In genomic region chr19:7550987-7551761, GRCh38 we compare ENCODE assay signal across 9 cellular contexts. TPM values are rescaled to one million over a fixed set of nuclear protein-coding genes. Genes with fewer than 3 reads are reported as not detected.
DNase-seq lines count a peak whose midpoint lies in the region; ATAC-seq and TF ChIP-seq lines count a peak whose summit lies in the region.
"Had no signal": no experiment of that assay in that cellular context is flagged by ENCODE, and none has a peak within 500 bp of the region (broad histone marks: within the 10 kb centered on the region; RNA-seq: fewer than 3 reads in every experiment).

No MANE protein-coding gene starts in this region.

- peak overlapping the region; percentile 61 for H3K4me3 ChIP-seq in HUES48 (ENCODE audit: low read depth, low read length)
- peak overlapping the region; percentile 53 for H3K4me3 ChIP-seq in cardiac muscle cell
- H3K4me3 ChIP-seq in ovary, result no peak overlapping the region

- H3K4me1 ChIP-seq in HUES48 (ENCODE audit: control insufficient read depth, insufficient read depth, low read length) (peaks cover 6% of the 10 kb centered on the region; the same call in 1 of the 2 replicates), cardiac muscle cell (ENCODE audit: low read depth) (no peaks in the 10 kb centered on the region), ovary (ENCODE audit: insufficient read depth) (no peaks in the 10 kb centered on the region)

- no peaks in the 10 kb centered on the region for H3K27me3 ChIP-seq in CD4-positive, alpha-beta T cell (ENCODE audit: control insufficient read depth, insufficient read depth, low read length)
- no peaks in the 10 kb centered on the region for H3K27me3 ChIP-seq in HUES48 (ENCODE audit: control insufficient read depth, insufficient read depth, low read length)
- no peaks in the 10 kb centered on the region for H3K27me3 ChIP-seq in cardiac muscle cell
- H3K27me3 ChIP-seq in ovary, result no peaks in the 10 kb centered on the region

- no peak overlapping the region for H3K27ac Mint-ChIP-seq in CD4-positive, alpha-beta T cell
- no peak overlapping the region for H3K27ac Mint-ChIP-seq in activated T-helper 17 cell treated with anti-CD3 and anti-CD28 coated beads, Interleukin-2, amount 50 U/mL, for 72 hours
- H3K27ac Mint-ChIP-seq: activated naive CD8-positive, alpha-beta T cell had no signal

- peaks cover 15% of the 10 kb centered on the region for H3K36me3 Mint-ChIP-seq in CD4-positive, alpha-beta T cell (ENCODE audit: low read depth)
- H3K36me3 Mint-ChIP-seq in activated T-helper 17 cell treated with anti-CD3 and anti-CD28 coated beads, Interleukin-2, amount 50 U/mL, for 72 hours (ENCODE audit: low read depth), result peaks cover 56% of the 10 kb centered on the region
- H3K36me3 Mint-ChIP-seq: activated naive CD8-positive, alpha-beta T cell had no signal

- no peaks in the 10 kb centered on the region for H3K9me3 Mint-ChIP-seq in CD4-positive, alpha-beta T cell
- no peaks in the 10 kb centered on the region for H3K9me3 Mint-ChIP-seq in activated T-helper 17 cell treated with anti-CD3 and anti-CD28 coated beads, Interleukin-2, amount 50 U/mL, for 72 hours

- H3K36me3 ChIP-seq in HUES48 (ENCODE audit: control insufficient read depth, insufficient read depth, low read length) (peaks cover 13% of the 10 kb centered on the region), cardiac muscle cell (no peaks in the 10 kb centered on the region), ovary (no peaks in the 10 kb centered on the region)

- POLR2A ChIA-PET in CD4-positive, alpha-beta T cell (lab: Charles Lee), result no interaction called here

- H3K27ac ChIP-seq in CD4-positive, alpha-beta T cell (ENCODE audit: low read depth, low read length), result no peak overlapping the region
- no peak overlapping the region for H3K27ac ChIP-seq in HUES48 (ENCODE audit: low read depth, low read length)
- H3K27ac ChIP-seq in cardiac muscle cell, result no peak overlapping the region
- H3K27ac ChIP-seq in ovary, result no peak overlapping the region

- H3K4me1 Mint-ChIP-seq in CD4-positive, alpha-beta T cell (ENCODE audit: low read depth), result peaks cover 5% of the 10 kb centered on the region
- peaks cover under 1% of the 10 kb centered on the region for H3K4me1 Mint-ChIP-seq in activated T-helper 17 cell treated with anti-CD3 and anti-CD28 coated beads, Interleukin-2, amount 50 U/mL, for 72 hours

- ATAC-seq in CD4-positive, alpha-beta T cell (ENCODE audit: poor library complexity), result peak; percentile 94
- ATAC-seq in activated T-helper 17 cell treated with anti-CD3 and anti-CD28 coated beads, Interleukin-2, amount 50 U/mL, for 72 hours (replicated peaks), result peak; percentile 44
- ATAC-seq in HG03460 (IDR thresholded peaks at IDR 0.05; ENCODE audit: unreplicated experiment) (no peak), HG03354 (IDR thresholded peaks at IDR 0.05; ENCODE audit: poor library complexity, severe bottlenecking, unreplicated experiment) (no peak)

- H3K9ac ChIP-seq in HUES48 (ENCODE audit: low read depth, low read length), result no peak overlapping the region

- 18 to 30% (median 26%) methylated on average over 27 to 51 of the region's 51 CpGs for WGBS in ovary, 3 donors

- no peak for TF ChIP-seq EP300 in ovary (IDR thresholded peaks at IDR 0.05)

- no peak for TF ChIP-seq POLR2A in ovary (IDR thresholded peaks at IDR 0.05)

- intact Hi-C loops in CD4-positive, alpha-beta T cell (cut with DNase I, micrococcal nuclease), result loop anchor here in 1 of 2 experiments (2.0 kb wide), 1 partner anchor 16 kb away; the partner anchor contains the start of gene PNPLA6
- intact Hi-C loops in ovary (cut with DNase I), result no loop called here

- CTCF ChIA-PET in CD4-positive, alpha-beta T cell (lab: Charles Lee), result no interaction called here

- no peak for TF ChIP-seq CTCF in CD4-positive, alpha-beta T cell (IDR thresholded peaks at IDR 0.05)
- TF ChIP-seq CTCF in cardiac muscle cell (IDR thresholded peaks at IDR 0.05; ENCODE audit: low read depth, low read length) (no peak), ovary (IDR thresholded peaks at IDR 0.05) (no peak)

- no peaks in the 10 kb centered on the region for H3K9me3 ChIP-seq in CD4-positive, alpha-beta T cell (ENCODE audit: control insufficient read depth, low read length)
- H3K9me3 ChIP-seq in HUES48 (ENCODE audit: control insufficient read depth, insufficient read depth, low read length) (no peaks in the 10 kb centered on the region), cardiac muscle cell (ENCODE audit: low read depth) (no peaks in the 10 kb centered on the region), ovary (no peaks in the 10 kb centered on the region)

- H3K4me3 Mint-ChIP-seq in CD4-positive, alpha-beta T cell, result no peak overlapping the region
- no peak overlapping the region for H3K4me3 Mint-ChIP-seq in activated T-helper 17 cell treated with anti-CD3 and anti-CD28 coated beads, Interleukin-2, amount 50 U/mL, for 72 hours
- H3K4me3 Mint-ChIP-seq: activated naive CD8-positive, alpha-beta T cell had no signal

- DNase-seq in CD4-positive, alpha-beta T cell, result peak in 4 of 10 experiments; percentile 6 to 62 (median 32)
- DNase-seq in cardiac muscle cell (ENCODE audit: low read depth in 1 of 2, low spot score in 1 of 2) (peak; percentile 83 to 95), ovary (peak; percentile 78 to 85 (median 78)), NCI-H2107 (lab: John Stamatoyannopoulos, UW) (no peak)

- no peaks in the 10 kb centered on the region for H3K27me3 Mint-ChIP-seq in CD4-positive, alpha-beta T cell
- no peaks in the 10 kb centered on the region for H3K27me3 Mint-ChIP-seq in activated T-helper 17 cell treated with anti-CD3 and anti-CD28 coated beads, Interleukin-2, amount 50 U/mL, for 72 hours
- H3K27me3 Mint-ChIP-seq: activated naive CD8-positive, alpha-beta T cell had no signal

RNA-seq across cellular contexts. Expression of gene PNPLA6, which starts 15.7 kb away (rescaled TPM):
- total RNA-seq in CD4-positive, alpha-beta T cell, result 10 to 100 TPM; 62.0 to 70.9 TPM
- 100 to 1,000 TPM; 146 to 163 TPM for total RNA-seq in activated T-helper 17 cell treated with anti-CD3 and anti-CD28 coated beads, Interleukin-2, amount 50 U/mL, for 72 hours
- total RNA-seq in cardiac muscle cell, result 48.1 and 56.4 TPM in 2 replicates
- polyA plus RNA-seq in cardiac muscle cell, result 21.5 and 29.3 TPM in 2 replicates
- 10 to 100 TPM; 31.0 to 69.1 (median 60.1) TPM for total RNA-seq in ovary
- 10 to 100 TPM; 19.0 to 30.6 TPM for polyA plus RNA-seq in ovary

RNA-seq across cellular contexts. Expression of gene MCOLN1, which starts 28.8 kb away (rescaled TPM):
- 1 to 10 TPM; 7.9 to 8.8 TPM for total RNA-seq in CD4-positive, alpha-beta T cell
- 10 to 100 TPM; 10.0 to 15.3 TPM for total RNA-seq in activated T-helper 17 cell treated with anti-CD3 and anti-CD28 coated beads, Interleukin-2, amount 50 U/mL, for 72 hours
- 5.8 and 6.9 TPM in 2 replicates for total RNA-seq in cardiac muscle cell
- polyA plus RNA-seq in cardiac muscle cell, result 13.7 and 24.7 TPM in 2 replicates
- 10 to 100 TPM in 6 of 7 donors, 1 to 10 TPM in 1; 9.2 to 18.9 (median 13.6) TPM for total RNA-seq in ovary
- polyA plus RNA-seq in ovary, result 10 to 100 TPM in 1 of 2 donors, 1 to 10 TPM in 1; 6.1 to 20.4 TPM

RNA-seq across cellular contexts. Expression of gene ZNF358, which starts 35.3 kb away (rescaled TPM):
- total RNA-seq in CD4-positive, alpha-beta T cell, result 1 to 10 TPM; 5.1 to 5.2 TPM
- total RNA-seq in activated T-helper 17 cell treated with anti-CD3 and anti-CD28 coated beads, Interleukin-2, amount 50 U/mL, for 72 hours, result 1 to 10 TPM; 2.9 to 3.1 TPM
- total RNA-seq in cardiac muscle cell (95.1 and 99.6 TPM in 2 replicates), ovary (100 to 1,000 TPM in 2 of 7 donors, 10 to 100 TPM in 5; 55.0 to 112 (median 88.2) TPM)
- polyA plus RNA-seq in cardiac muscle cell (35.4 and 40.7 TPM in 2 replicates), ovary (10 to 100 TPM in 1 of 2 donors, 1 to 10 TPM in 1; 9.2 to 91.7 TPM)

RNA-seq across cellular contexts. Expression of gene CAMSAP3, which starts 44.5 kb away (rescaled TPM):
- under 1 TPM; 0.16 to 0.25 TPM for total RNA-seq in CD4-positive, alpha-beta T cell
- total RNA-seq in activated T-helper 17 cell treated with anti-CD3 and anti-CD28 coated beads, Interleukin-2, amount 50 U/mL, for 72 hours, result under 1 TPM; 0.11 to 0.37 TPM
- 10.6 and 10.8 TPM in 2 replicates for total RNA-seq in cardiac muscle cell
- polyA plus RNA-seq in cardiac muscle cell, result 10.4 and 13.5 TPM in 2 replicates
- 1 to 10 TPM in 4 of 7 donors, under 1 TPM in 3; 0.08 to 8.2 (median 1.9) TPM for total RNA-seq in ovary
- polyA plus RNA-seq in ovary, result 1 to 10 TPM in 1 of 2 donors, under 1 TPM in 1; 0.57 to 1.4 TPM

Comparison
In these comparisons a context has a peak if more than half of its experiments do, and no peak if none do; other contexts are left out.
1. ATAC-seq: peak in CD4-positive, alpha-beta T cell (single experiment) and activated T-helper 17 cell treated with anti-CD3 and anti-CD28 coated beads, Interleukin-2, amount 50 U/mL, for 72 hours (single experiment); none in HG03460 (single experiment) and HG03354 (single experiment).
2. RNA of gene ZNF358, which starts 35.3 kb away (total RNA-seq): 95.1 to 99.6 TPM in cardiac muscle cell and 55.0 to 112 TPM in ovary; 5.1 to 5.2 TPM in CD4-positive, alpha-beta T cell and 2.9 to 3.1 TPM in activated T-helper 17 cell treated with anti-CD3 and anti-CD28 coated beads, Interleukin-2, amount 50 U/mL, for 72 hours; every median in the first group is over 4 times any median in the second.